In the genomic region with DNA sequence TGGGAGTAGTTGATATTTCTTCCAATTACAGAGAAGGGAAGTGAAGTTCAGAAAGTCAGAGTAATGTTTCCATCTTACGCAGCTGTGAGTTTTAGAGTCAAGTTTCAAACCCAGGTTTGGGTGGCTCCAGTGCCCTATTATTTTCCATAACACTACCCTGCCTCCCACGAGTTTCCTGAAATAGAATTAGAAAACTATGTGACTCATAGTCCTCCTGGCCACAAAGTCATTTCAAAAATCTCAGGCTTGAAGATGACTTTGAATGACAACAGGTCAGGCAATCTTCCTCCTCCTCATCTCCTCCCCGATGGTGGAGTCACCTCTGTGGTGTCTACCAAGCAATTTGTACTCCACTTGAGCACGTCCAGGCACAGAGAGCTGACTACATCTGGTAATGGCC, we compare ENCODE assay signal across 10 cellular contexts.
DNase-seq lines count a peak whose midpoint lies in the region; ATAC-seq and TF ChIP-seq lines count a peak whose summit lies in the region.
"Had no signal": no experiment of that assay in that cellular context is flagged by ENCODE, and none has a peak within 500 bp of the region (broad histone marks: within the 10 kb centered on the region; RNA-seq: fewer than 3 reads in every experiment).

No MANE protein-coding gene starts in this region.

- peak overlapping the region; percentile 8 for H3K27ac Mint-ChIP-seq in CD8-positive, alpha-beta T cell
- peak overlapping the region in 1 of 2 donors; percentile 88 for H3K27ac Mint-ChIP-seq in effector memory CD8-positive, alpha-beta T cell

- H3K4me3 Mint-ChIP-seq in CD8-positive, alpha-beta T cell: no peak overlapping the region
- H3K4me3 Mint-ChIP-seq in effector memory CD8-positive, alpha-beta T cell: no peak overlapping the region

- H3K4me1 ChIP-seq in CD8-positive, alpha-beta T cell (ENCODE audit: insufficient read depth, low read length): peaks cover 85% of the 10 kb centered on the region
- H3K4me1 ChIP-seq in gastroesophageal sphincter: no peaks in the 10 kb centered on the region

- WGBS in gastroesophageal sphincter (ENCODE audit: low coverage in 1 of 2), 2 donors: 62 to 80% methylated on average over 2 to 4 of the region's 4 CpGs

- no peaks in the 10 kb centered on the region for H3K27me3 Mint-ChIP-seq in CD8-positive, alpha-beta T cell (ENCODE audit: low read depth)
- H3K27me3 Mint-ChIP-seq in effector memory CD8-positive, alpha-beta T cell: no peaks in the 10 kb centered on the region

- H3K27me3 ChIP-seq in CD8-positive, alpha-beta T cell (ENCODE audit: insufficient read depth, low read length): no peaks in the 10 kb centered on the region
- no peaks in the 10 kb centered on the region for H3K27me3 ChIP-seq in dorsolateral prefrontal cortex
- H3K27me3 ChIP-seq in gastroesophageal sphincter: no peaks in the 10 kb centered on the region

- no peak for TF ChIP-seq EP300 in gastroesophageal sphincter (IDR thresholded peaks at IDR 0.05)

- no peak for DNase-seq in CD8-positive, alpha-beta T cell
- DNase-seq in dermis blood vessel endothelial cell (peak; percentile 35), dorsolateral prefrontal cortex (no peak), dedifferentiated amniotic fluid mesenchymal stem cell (ENCODE audit: extremely low spot score) (no peak)
- no peak for DNase-seq in effector memory CD8-positive, alpha-beta T cell
- DNase-seq: amniotic stem cell; NK-92 treated with Interleukin-12 subunit alpha and Interleukin-12 subunit beta, amount 100 ng/mL, for 24 hours had no signal

- no peak overlapping the region for H3K27ac ChIP-seq in CD8-positive, alpha-beta T cell (ENCODE audit: low read depth, low read length)
- no peak overlapping the region for H3K27ac ChIP-seq in dorsolateral prefrontal cortex
- no peak overlapping the region for H3K27ac ChIP-seq in gastroesophageal sphincter

- H3K9me3 Mint-ChIP-seq in CD8-positive, alpha-beta T cell: peaks cover 2% of the 10 kb centered on the region
- no peaks in the 10 kb centered on the region for H3K9me3 Mint-ChIP-seq in effector memory CD8-positive, alpha-beta T cell

- no peaks in the 10 kb centered on the region for H3K9me3 ChIP-seq in CD8-positive, alpha-beta T cell (ENCODE audit: low read length)
- H3K9me3 ChIP-seq in gastroesophageal sphincter: no peaks in the 10 kb centered on the region

- POLR2A ChIA-PET in CD8-positive, alpha-beta T cell (lab: Charles Lee): no interaction called here

- no peak for ATAC-seq in CD8-positive, alpha-beta T cell
- peak; percentile 53 for ATAC-seq in GM21360 (IDR thresholded peaks at IDR 0.05; ENCODE audit: unreplicated experiment)
- peak; percentile 45 for ATAC-seq in HG03520 (IDR thresholded peaks at IDR 0.05; ENCODE audit: unreplicated experiment)
- no peak for ATAC-seq in gastroesophageal sphincter
- ATAC-seq in effector memory CD8-positive, alpha-beta T cell (replicated peaks): no peak

- CTCF ChIA-PET in CD8-positive, alpha-beta T cell (lab: Charles Lee): interaction anchor here (1.0 kb wide), 1 partner anchor 212 kb away, joined by 3 read pairs; a partner anchor contains a TSS

- no peaks in the 10 kb centered on the region for H3K36me3 ChIP-seq in CD8-positive, alpha-beta T cell (ENCODE audit: insufficient read depth, low read length)
- no peaks in the 10 kb centered on the region for H3K36me3 ChIP-seq in gastroesophageal sphincter

- no peak overlapping the region for H3K4me3 ChIP-seq in CD8-positive, alpha-beta T cell (ENCODE audit: low read depth, low read length)
- no peak overlapping the region for H3K4me3 ChIP-seq in dorsolateral prefrontal cortex
- no peak overlapping the region for H3K4me3 ChIP-seq in gastroesophageal sphincter

- H3K36me3 Mint-ChIP-seq in CD8-positive, alpha-beta T cell: no peaks in the 10 kb centered on the region
- H3K36me3 Mint-ChIP-seq in effector memory CD8-positive, alpha-beta T cell (ENCODE audit: insufficient read depth): peaks cover 3% of the 10 kb centered on the region

- TF ChIP-seq POLR2A in gastroesophageal sphincter (IDR thresholded peaks at IDR 0.05): no peak

- H3K4me1 Mint-ChIP-seq in CD8-positive, alpha-beta T cell (ENCODE audit: low read depth): peaks cover 95% of the 10 kb centered on the region
- peaks cover 73 to 95% of the 10 kb centered on the region in 2 donors for H3K4me1 Mint-ChIP-seq in effector memory CD8-positive, alpha-beta T cell (ENCODE audit: low read depth in 2 of 2)

- intact Hi-C loops in CD8-positive, alpha-beta T cell (cut with DNase I, micrococcal nuclease): no loop called here
- intact Hi-C loops in dorsolateral prefrontal cortex (cut with DNase I): no loop called here

- no peak for TF ChIP-seq CTCF in CD8-positive, alpha-beta T cell (IDR thresholded peaks at IDR 0.05)
- no peak for TF ChIP-seq CTCF in dorsolateral prefrontal cortex (IDR thresholded peaks at IDR 0.05 in 54 of 56, conservative IDR thresholded peaks at IDR 0.05 in 2 of 56; ENCODE audit: low read depth in 1 of 56, partially characterized antibody in 56 of 56)
- TF ChIP-seq CTCF in gastroesophageal sphincter (IDR thresholded peaks at IDR 0.05): no peak

Comparison
In these comparisons a context has a peak if more than half of its experiments do, and no peak if none do; other contexts are left out.
1. ATAC-seq: peak in GM21360 (single experiment) and HG03520 (single experiment); none in CD8-positive, alpha-beta T cell (single experiment), gastroesophageal sphincter (single experiment) and effector memory CD8-positive, alpha-beta T cell (single experiment).